ENCODE assay signal across 28 cellular contexts in genomic region chr9:133578524-133579230, GRCh38. TPM values are rescaled to one million over a fixed set of nuclear protein-coding genes. Genes with fewer than 3 reads are reported as not detected.
"Had no signal": no experiment of that assay in that cellular context is flagged by ENCODE, and none has a peak within 500 bp of the region (broad histone marks: within the 10 kb centered on the region; RNA-seq: fewer than 3 reads in every experiment).

No MANE protein-coding gene starts in this region.

- H3K9me3 ChIP-seq: esophagus muscularis mucosa, heart right ventricle, right lobe of liver, suprapubic skin had no signal

- H3K9me3 Mint-ChIP-seq: activated naive CD4-positive, alpha-beta T cell treated with anti-CD3 and anti-CD28 coated beads, Interleukin-2, amount 10 ng/mL, durations not matched to agents 7 days and 5 days; activated T-cell treated with anti-CD3 and anti-CD28 coated beads, Interleukin-2, amount 50 U/mL, for 4 hours; immature natural killer cell; nephron progenitor cell; stimulated activated naive CD8-positive, alpha-beta T cell treated with anti-CD3 and anti-CD28 coated beads, Interleukin-15, amount 100 ng/mL, for 72 hours; type B pancreatic cell had no signal

- H3K36me3 ChIP-seq: esophagus muscularis mucosa, heart right ventricle, right lobe of liver, suprapubic skin had no signal

- FAIRE-seq: astrocyte, bronchial epithelial cell, endothelial cell of umbilical vein, small intestine had no signal

- H3K27ac Mint-ChIP-seq: activated naive CD4-positive, alpha-beta T cell treated with anti-CD3 and anti-CD28 coated beads, Interleukin-2, amount 10 ng/mL, durations not matched to agents 7 days and 5 days; immature natural killer cell; progenitor cell of endocrine pancreas; stimulated activated naive CD8-positive, alpha-beta T cell treated with anti-CD3 and anti-CD28 coated beads, Interleukin-15, amount 100 ng/mL, for 72 hours; type B pancreatic cell had no signal

- ATAC-seq: heart right ventricle; right lobe of liver; stimulated activated naive CD8-positive, alpha-beta T cell treated with anti-CD3 and anti-CD28 coated beads, Interleukin-15, amount 100 ng/mL, for 72 hours had no signal

- H3K27me3 ChIP-seq: right lobe of liver had no signal

- DNase-seq: activated CD4-positive, alpha-beta T cell treated with anti-CD3 and anti-CD28 coated beads, Interleukin-2, amount 50 U/mL, for 1 hour; activated CD4-positive, CD25-positive, alpha-beta regulatory T cell treated with anti-CD3 and anti-CD28 coated beads, Interleukin-2, amount 50 U/mL, for 72 hours; activated CD8-positive, alpha-beta memory T cell treated with anti-CD3 and anti-CD28 coated beads, Interleukin-2, amount 50 U/mL, for 4 hours; activated naive CD4-positive, alpha-beta T cell treated with anti-CD3 and anti-CD28 coated beads, Interleukin-2, amount 10 ng/mL, durations not matched to agents 7 days and 5 days; activated T-cell treated with anti-CD3 and anti-CD28 coated beads, Interleukin-2, amount 50 U/mL, for 4 hours; effector CD4-positive, alpha-beta T cell; heart right ventricle; immature natural killer cell; nephron progenitor cell; right lobe of liver; stimulated activated CD4-positive, alpha-beta T cell treated with anti-CD3 and anti-CD28 coated beads, Interleukin-15, amount 100 ng/mL, for 24 hours; stimulated activated CD4-positive, alpha-beta T cell treated with anti-CD3 and anti-CD28 coated beads, Interleukin-2, amount 100 ng/mL, for 48 hours; stimulated activated naive CD8-positive, alpha-beta T cell treated with anti-CD3 and anti-CD28 coated beads, Interleukin-15, amount 100 ng/mL, for 72 hours; T-helper 1 cell; T-helper 9 cell had no signal

- H3K4me3 ChIP-seq: esophagus muscularis mucosa, heart right ventricle, lung, right lobe of liver, suprapubic skin had no signal

- H3K4me3 Mint-ChIP-seq: activated naive CD4-positive, alpha-beta T cell treated with anti-CD3 and anti-CD28 coated beads, Interleukin-2, amount 10 ng/mL, durations not matched to agents 7 days and 5 days; activated T-cell treated with anti-CD3 and anti-CD28 coated beads, Interleukin-2, amount 50 U/mL, for 4 hours; immature natural killer cell; stimulated activated naive CD8-positive, alpha-beta T cell treated with anti-CD3 and anti-CD28 coated beads, Interleukin-15, amount 100 ng/mL, for 72 hours; type B pancreatic cell had no signal

- H3K36me3 Mint-ChIP-seq: activated naive CD4-positive, alpha-beta T cell treated with anti-CD3 and anti-CD28 coated beads, Interleukin-2, amount 10 ng/mL, durations not matched to agents 7 days and 5 days; immature natural killer cell; type B pancreatic cell had no signal

- H3K4me1 ChIP-seq: right lobe of liver had no signal

- H3K27ac ChIP-seq: esophagus muscularis mucosa, heart right ventricle, right lobe of liver, suprapubic skin had no signal

RNA-seq across cellular contexts. Expression of gene FAM163B, which starts 30.5 kb away (rescaled TPM):
- total RNA-seq: activated T-cell treated with anti-CD3 and anti-CD28 coated beads, Interleukin-2, amount 50 U/mL, for 4 hours; astrocyte; bronchial epithelial cell; endothelial cell of umbilical vein; esophagus muscularis mucosa; heart right ventricle; myocyte; omental fat pad; progenitor cell of endocrine pancreas; suprapubic skin had no signal
- polyA plus RNA-seq: adipose tissue, endothelial cell of umbilical vein, immature natural killer cell had no signal

RNA-seq across cellular contexts. Expression of gene ADAMTSL2, which starts 44.2 kb away (rescaled TPM):
- total RNA-seq: bronchial epithelial cell, endothelial cell of umbilical vein had no signal
- polyA plus RNA-seq: endothelial cell of umbilical vein, immature natural killer cell had no signal

RNA-seq across cellular contexts. Expression of gene MYMK, which starts 53.9 kb away (rescaled TPM):
- total RNA-seq: activated T-cell treated with anti-CD3 and anti-CD28 coated beads, Interleukin-2, amount 50 U/mL, for 4 hours; astrocyte; bronchial epithelial cell; cerebellum; endothelial cell of umbilical vein; esophagus muscularis mucosa; heart right ventricle; lung; omental fat pad; progenitor cell of endocrine pancreas; right lobe of liver; suprapubic skin had no signal
- polyA plus RNA-seq: adipose tissue, endothelial cell of umbilical vein, heart right ventricle, immature natural killer cell, lung, small intestine had no signal

RNA-seq across cellular contexts. Expression of gene DBH, which starts 57.5 kb away (rescaled TPM):
- total RNA-seq: activated T-cell treated with anti-CD3 and anti-CD28 coated beads, Interleukin-2, amount 50 U/mL, for 4 hours; astrocyte; bronchial epithelial cell; endothelial cell of umbilical vein; progenitor cell of endocrine pancreas; suprapubic skin had no signal
- polyA plus RNA-seq: endothelial cell of umbilical vein, immature natural killer cell had no signal
